Comparison of ENCODE assay signal across 8 cellular contexts in the genomic region with DNA sequence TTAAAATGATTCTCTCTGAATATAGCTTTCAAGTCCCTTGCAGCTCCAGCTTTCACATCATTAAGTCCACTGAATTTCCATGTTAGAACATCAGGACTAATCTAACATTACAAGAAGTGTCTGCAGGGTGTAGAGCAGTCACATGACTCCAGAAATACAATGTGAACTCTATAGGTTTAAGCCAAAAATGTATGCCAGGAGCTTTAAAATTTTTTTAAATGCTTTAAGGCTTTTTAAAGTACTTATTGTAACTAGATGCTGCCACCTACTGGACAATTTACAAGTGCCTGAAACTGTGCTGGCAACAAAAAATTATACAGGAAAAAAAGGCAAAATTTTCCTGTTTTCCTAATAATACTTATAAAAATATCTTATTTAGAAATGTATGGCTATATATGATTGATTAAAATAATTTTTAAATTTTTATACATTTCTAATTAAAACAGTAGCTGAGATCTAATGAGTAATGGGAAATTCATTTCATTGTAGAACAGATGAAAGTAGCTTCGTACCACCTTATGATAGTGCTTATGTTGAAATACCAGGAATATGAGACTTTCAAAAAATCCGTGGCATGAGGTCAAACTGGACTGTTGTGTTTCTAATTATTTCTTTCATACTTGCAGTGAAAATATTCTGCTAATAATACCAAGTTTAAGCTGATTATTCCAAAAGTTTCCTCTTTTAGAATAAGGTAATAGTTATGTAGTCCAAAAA. TPM values are rescaled to one million over a fixed set of nuclear protein-coding genes. Genes with fewer than 3 reads are reported as not detected.
DNase-seq lines count a peak whose midpoint lies in the region; ATAC-seq, FAIRE-seq and TF ChIP-seq lines count a peak whose summit lies in the region.

No MANE protein-coding gene starts in this region.

- CTCF ChIA-PET in activated CD4-positive, alpha-beta memory T cell treated with anti-CD3 and anti-CD28 coated beads for 36 hours (lab: Charles Lee): interaction anchor here (0.7 to 9.8 kb wide), 68 partner anchors 9 to 1317 kb away, joined by 3 to 211 read pairs (median 4); a partner anchor contains a TSS

- H3K27me3 Mint-ChIP-seq in activated CD4-positive, alpha-beta memory T cell treated with anti-CD3 and anti-CD28 coated beads for 36 hours: no peaks in the 10 kb centered on the region

- no peak for FAIRE-seq in urothelium cell line (lab: Jason Lieb, UNC)

- ATAC-seq in GM19467 (IDR thresholded peaks at IDR 0.05; ENCODE audit: unreplicated experiment): no peak

- no peak overlapping the region for H3K27ac Mint-ChIP-seq in activated CD4-positive, alpha-beta memory T cell treated with anti-CD3 and anti-CD28 coated beads for 36 hours

- DNase-seq in AG20443 (ENCODE audit: low spot score): peak; percentile 34
- DNase-seq in NCI-H446 (lab: John Stamatoyannopoulos, UW): peak; percentile 39 to 75
- peak; percentile 71 for DNase-seq in amniotic stem cell (lab: John Stamatoyannopoulos, UW)
- peak; percentile 63 for DNase-seq in kidney tubule cell (ENCODE audit: low spot score)
- peak; percentile 35 for DNase-seq in urothelium cell line (ENCODE audit: low spot score)
- no peak for DNase-seq in activated CD4-positive, alpha-beta memory T cell treated with anti-CD3 and anti-CD28 coated beads for 36 hours

- H3K4me1 Mint-ChIP-seq in activated CD4-positive, alpha-beta memory T cell treated with anti-CD3 and anti-CD28 coated beads for 36 hours (ENCODE audit: low read depth): no peaks in the 10 kb centered on the region

- no peaks in the 10 kb centered on the region for H3K36me3 Mint-ChIP-seq in activated CD4-positive, alpha-beta memory T cell treated with anti-CD3 and anti-CD28 coated beads for 36 hours

- no peak overlapping the region for H3K4me3 Mint-ChIP-seq in activated CD4-positive, alpha-beta memory T cell treated with anti-CD3 and anti-CD28 coated beads for 36 hours

- POLR2A ChIA-PET in activated CD4-positive, alpha-beta memory T cell treated with anti-CD3 and anti-CD28 coated beads for 36 hours (lab: Charles Lee): no interaction called here

- TF ChIP-seq CTCF in GM12874 (IDR thresholded peaks at IDR 0.05; ENCODE audit: insufficient read depth, low read depth, low read length): peak; percentile 32; the same call in 1 of the 2 replicates

- intact Hi-C loops in activated CD4-positive, alpha-beta memory T cell treated with anti-CD3 and anti-CD28 coated beads for 36 hours (cut with micrococcal nuclease): loop anchor here (1.0 to 5.0 kb wide), 4 partner anchors 71 to 1050 kb away; no protein-coding TSS in a partner anchor

- no peaks in the 10 kb centered on the region for H3K9me3 Mint-ChIP-seq in activated CD4-positive, alpha-beta memory T cell treated with anti-CD3 and anti-CD28 coated beads for 36 hours

RNA-seq across cellular contexts. Expression of a gene that starts 25.7 kb away (rescaled TPM):
- total RNA-seq in activated CD4-positive, alpha-beta memory T cell treated with anti-CD3 and anti-CD28 coated beads for 36 hours: under 1 TPM; 0.29 to 0.68 TPM
